In genomic region chr18:27239669-27240068, GRCh38 we compare ENCODE assay signal across 28 cellular contexts. TPM values are rescaled to one million over a fixed set of nuclear protein-coding genes. Genes with fewer than 3 reads are reported as not detected.
DNase-seq lines count a peak whose midpoint lies in the region; ATAC-seq and TF ChIP-seq lines count a peak whose summit lies in the region.
"Had no signal": no experiment of that assay in that cellular context is flagged by ENCODE, and none has a peak within 500 bp of the region (broad histone marks: within the 10 kb centered on the region; RNA-seq: fewer than 3 reads in every experiment).

No MANE protein-coding gene starts in this region.

- ATAC-seq in left lobe of liver: peak; percentile 63
- ATAC-seq in SK-N-SH treated with all-trans-retinoic acid at 6 μM for 48 hours: no peak
- ATAC-seq: A549; CD8-positive, alpha-beta T cell had no signal

- DNase-seq in NCI-H69 (lab: John Stamatoyannopoulos, UW) (peak; percentile 38), left lobe of liver (ENCODE audit: low spot score) (no peak), NCI-H1436 treated with DMSO at 0.1 percent for 48 hours (lab: John Stamatoyannopoulos, UW) (no peak)
- DNase-seq: 8988T; ACHN; AML-193; BE2C; C1 segment of cervical spinal cord; Caco-2; Calu3; CD4-positive, alpha-beta memory T cell; CD4-positive, alpha-beta T cell; CD4-positive, CD25-positive, alpha-beta regulatory T cell; CD8-positive, alpha-beta memory T cell; CD8-positive, alpha-beta T cell; COR-L47; DMS 273 treated with DMSO at 0.1 percent for 48 hours; DMS153; DMS53; DMS79; DMS79 treated with DMSO at 0.1 percent for 48 hours; DND-41; EL had no signal

TF ChIP-seq in SK-N-SH treated with all-trans-retinoic acid at 6 μM for 48 hours, 23 proteins besides CTCF, POLR2A, EP300 and RAD21:
- TF ChIP-seq CSDC2 (CRISPR knock-in tag; IDR thresholded peaks at IDR 0.05) (no peak), ZFP3 (CRISPR knock-in tag; IDR thresholded peaks at IDR 0.05) (no peak), ISL1 (CRISPR knock-in tag; IDR thresholded peaks at IDR 0.05) (no peak), CSRNP3 (CRISPR knock-in tag; IDR thresholded peaks at IDR 0.05) (no peak), ZNF70 (CRISPR knock-in tag; IDR thresholded peaks at IDR 0.05) (no peak), ZNF8 (CRISPR knock-in tag; IDR thresholded peaks at IDR 0.05) (no peak), TCF4 (CRISPR knock-in tag; IDR thresholded peaks at IDR 0.05; ENCODE audit: borderline replicate concordance) (no peak), PPARA (CRISPR knock-in tag; IDR thresholded peaks at IDR 0.05; ENCODE audit: borderline replicate concordance) (no peak), ZFP30 (CRISPR knock-in tag; IDR thresholded peaks at IDR 0.05) (no peak), ESRRG (CRISPR knock-in tag; IDR thresholded peaks at IDR 0.05) (no peak)

RNA-seq across cellular contexts. Expression of gene CHST9, which starts 54.6 kb away (rescaled TPM):
- total RNA-seq in left lobe of liver: 3.1 TPM
- total RNA-seq: A172; A673; B cell; CD4-positive, alpha-beta memory T cell; CD4-positive, alpha-beta T cell; CD4-positive, CD25-positive, alpha-beta regulatory T cell; CD8-positive, alpha-beta memory T cell; CD8-positive, alpha-beta T cell had no signal
